Comparison of ENCODE assay signal across 22 cellular contexts in the genomic region with DNA sequence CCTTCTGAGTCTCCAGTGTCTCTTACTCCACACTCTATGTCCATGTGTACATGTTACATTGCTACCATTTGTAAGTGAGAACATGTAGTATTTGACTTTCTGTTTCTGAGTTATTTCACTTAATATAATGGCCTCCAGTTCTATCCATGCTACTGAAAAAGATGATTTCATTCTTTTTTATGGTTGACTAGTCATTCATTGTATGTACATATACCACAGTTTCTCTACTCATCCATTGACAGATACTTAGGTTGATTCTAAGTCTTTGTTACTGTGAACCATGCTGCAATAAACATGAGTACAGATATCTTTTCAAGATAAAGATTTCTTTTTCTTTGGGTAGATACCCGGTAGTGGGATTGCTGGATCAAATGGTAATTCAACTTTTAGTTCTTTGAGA.
DNase-seq lines count a peak whose midpoint lies in the region; ATAC-seq, FAIRE-seq and TF ChIP-seq lines count a peak whose summit lies in the region.
"Had no signal": no experiment of that assay in that cellular context is flagged by ENCODE, and none has a peak within 500 bp of the region (broad histone marks: within the 10 kb centered on the region; RNA-seq: fewer than 3 reads in every experiment).

No MANE protein-coding gene starts in this region.

- RAD21 ChIA-PET in GM12878 (lab: Charles Lee; ENCODE audit: unreplicated experiment): no interaction called here

- H3K27ac Mint-ChIP-seq in activated CD4-positive, alpha-beta T cell treated with anti-CD3 and anti-CD28 coated beads, Interleukin-2, amount 10 ng/mL, durations not matched to agents 24 days and 14 days: peak overlapping the region; percentile 14
- no peak overlapping the region for H3K27ac Mint-ChIP-seq in stimulated activated naive CD8-positive, alpha-beta T cell treated with anti-CD3 and anti-CD28 coated beads, Interleukin-15, amount 100 ng/mL, for 72 hours

- DNase-seq in activated CD4-positive, alpha-beta T cell treated with anti-CD3 and anti-CD28 coated beads, Interleukin-2, amount 10 ng/mL, durations not matched to agents 24 days and 14 days: no peak
- no peak for DNase-seq in activated CD4-positive, alpha-beta T cell treated with anti-CD3 and anti-CD28 coated beads for 1 hour
- no peak for DNase-seq in stimulated activated naive CD8-positive, alpha-beta T cell treated with anti-CD3 and anti-CD28 coated beads, Interleukin-15, amount 100 ng/mL, for 72 hours
- DNase-seq in stimulated activated naive CD8-positive, alpha-beta T cell treated with anti-CD3 and anti-CD28 coated beads, Interleukin-15, Interleukin-2, amounts not matched to agents 100 U/mL and 50 U/mL, for 24 hours: no peak
- DNase-seq in GM12878 (ENCODE audit: low read depth, low spot score) (no peak), DMS53 (lab: John Stamatoyannopoulos, UW) (no peak)
- DNase-seq in stimulated activated naive CD4-positive, alpha-beta T cell (lab: John Stamatoyannopoulos, UW): no peak
- DNase-seq: 8988T, ACHN, Karpas-422, NCI-H1092, NCI-H1417 treated with DMSO at 0.1 percent for 48 hours, NCI-H1694 treated with DMSO at 0.1 percent for 48 hours, NCI-H2081, NCI-H2227 treated with DMSO at 0.1 percent for 48 hours, NCI-H526 treated with DMSO at 0.1 percent for 48 hours, PC-9, SJCRH30 had no signal

- intact Hi-C loops in activated CD4-positive, alpha-beta T cell treated with anti-CD3 and anti-CD28 coated beads, Interleukin-2, amount 10 ng/mL, durations not matched to agents 24 days and 14 days (cut with micrococcal nuclease): no loop called here
- intact Hi-C loops in GM12878 (cut with micrococcal nuclease; ENCODE audit: unreplicated experiment): no loop called here

- H3K9ac ChIP-seq in GM12878 (ENCODE audit: control insufficient read depth, insufficient read depth, low read length): no peak overlapping the region

- H3K4me1 ChIP-seq in GM12878 (ENCODE audit: control insufficient read depth, insufficient read depth, low read length): peaks cover 26% of the 10 kb centered on the region

- peaks cover 22% of the 10 kb centered on the region for H3K36me3 Mint-ChIP-seq in activated CD4-positive, alpha-beta T cell treated with anti-CD3 and anti-CD28 coated beads, Interleukin-2, amount 10 ng/mL, durations not matched to agents 24 days and 14 days (ENCODE audit: low read depth)

- peaks cover 53% of the 10 kb centered on the region for H3K4me1 Mint-ChIP-seq in activated CD4-positive, alpha-beta T cell treated with anti-CD3 and anti-CD28 coated beads, Interleukin-2, amount 10 ng/mL, durations not matched to agents 24 days and 14 days
- peaks cover 44% of the 10 kb centered on the region for H3K4me1 Mint-ChIP-seq in stimulated activated naive CD8-positive, alpha-beta T cell treated with anti-CD3 and anti-CD28 coated beads, Interleukin-15, amount 100 ng/mL, for 72 hours

- FAIRE-seq in GM12878 (lab: Jason Lieb, UNC): no peak
- FAIRE-seq: D721Med, H54, HepG2 had no signal

- H3K4me2 ChIP-seq in GM12878 (ENCODE audit: control insufficient read depth, insufficient read depth): no peak overlapping the region
- H3K4me2 ChIP-seq: PC-9 had no signal

- peaks cover 16% of the 10 kb centered on the region for H3K9me3 Mint-ChIP-seq in activated CD4-positive, alpha-beta T cell treated with anti-CD3 and anti-CD28 coated beads, Interleukin-2, amount 10 ng/mL, durations not matched to agents 24 days and 14 days
- peaks cover 18 to 25% of the 10 kb centered on the region in 2 donors for H3K9me3 Mint-ChIP-seq in stimulated activated naive CD8-positive, alpha-beta T cell treated with anti-CD3 and anti-CD28 coated beads, Interleukin-15, amount 100 ng/mL, for 72 hours

- no peak for TF ChIP-seq RAD21 in GM12878 (IDR thresholded peaks at IDR 0.05; ENCODE audit: insufficient read depth, low read depth, low read length)

- no peak for TF ChIP-seq POLR2A in GM12878 (IDR thresholded peaks at IDR 0.05; ENCODE audit: low read depth, low read length)

- H3K4me3 Mint-ChIP-seq in activated CD4-positive, alpha-beta T cell treated with anti-CD3 and anti-CD28 coated beads, Interleukin-2, amount 10 ng/mL, durations not matched to agents 24 days and 14 days: no peak overlapping the region
- no peak overlapping the region for H3K4me3 Mint-ChIP-seq in stimulated activated naive CD8-positive, alpha-beta T cell treated with anti-CD3 and anti-CD28 coated beads, Interleukin-15, amount 100 ng/mL, for 72 hours

- ATAC-seq in stimulated activated naive CD8-positive, alpha-beta T cell treated with anti-CD3 and anti-CD28 coated beads, Interleukin-15, amount 100 ng/mL, for 72 hours: peak; percentile 72
- no peak for ATAC-seq in stimulated activated naive CD8-positive, alpha-beta T cell treated with anti-CD3 and anti-CD28 coated beads, Interleukin-15, Interleukin-2, amounts not matched to agents 100 U/mL and 50 U/mL, for 24 hours
- ATAC-seq in GM12878: peak; percentile 56
- ATAC-seq: HepG2, Right ventricle myocardium inferior had no signal

- BruUV-seq in GM12878 (replicated peaks; lab: Mats Ljungman, UMichigan): no TSS peak

- no peaks in the 10 kb centered on the region; the same call in 2 of the 3 replicates for H3K9me3 ChIP-seq in GM12878 (replicated peaks; ENCODE audit: control insufficient read depth, insufficient read depth, low read length)
- H3K9me3 ChIP-seq: SJCRH30 had no signal

- 94% methylated on average over 1 of the region's 1 CpG for WGBS in GM12878 (ENCODE audit: insufficient coverage, insufficient replicate concordance, low lambda C conversion rate, missing lambda C conversion rate)

- CTCF ChIA-PET in GM12878 (lab: Yijun Ruan, JAX): no interaction called here

- in situ Hi-C loops in GM12878 (cut with MboI): loop anchor here (10.0 to 25.0 kb wide), 3 partner anchors 131 to 1849 kb away; partner anchors contain the start of genes RGMB and RIOK2

- no peak overlapping the region for H3K4me3 ChIP-seq in GM12878
- H3K4me3 ChIP-seq: PC-9, SJCRH30 had no signal

- no peak for TF ChIP-seq EP300 in GM12878 (IDR thresholded peaks at IDR 0.05; ENCODE audit: borderline replicate concordance in 1 of 2, control insufficient read depth in 1 of 2, low read depth in 2 of 2, low read length in 2 of 2)

- H3K36me3 ChIP-seq in GM12878 (ENCODE audit: control insufficient read depth in 2 of 2, insufficient read depth in 2 of 2, low read length in 1 of 2): no peaks in the 10 kb centered on the region
- H3K36me3 ChIP-seq: SJCRH30 had no signal

- no peaks in the 10 kb centered on the region for H3K79me2 ChIP-seq in GM12878 (ENCODE audit: control insufficient read depth, insufficient read depth, low read length)

- SMC1A ChIA-PET in GM12878 (lab: Charles Lee; ENCODE audit: uncharacterized antibody, unreplicated experiment): interaction anchor here (1.4 kb wide), 1 partner anchor 9 kb away, joined by 5 read pairs; no protein-coding TSS in a partner anchor

- H2AFZ ChIP-seq in GM12878 (ENCODE audit: control insufficient read depth, low read depth, low read length): no peak overlapping the region
- H2AFZ ChIP-seq: PC-9 had no signal

- POLR2A ChIA-PET in GM12878 (lab: Charles Lee): no interaction called here

- TF ChIP-seq CTCF in GM12878 (IDR thresholded peaks at IDR 0.05 in 2 of 3, conservative IDR thresholded peaks at IDR 0.05 in 1 of 3; ENCODE audit: control insufficient read depth in 2 of 3, extremely low read depth in 1 of 3, insufficient read depth in 1 of 3, low read depth in 3 of 3, low read length in 3 of 3): no peak

- no peaks in the 10 kb centered on the region for H4K20me1 ChIP-seq in GM12878 (ENCODE audit: control insufficient read depth, insufficient read depth)

- no peaks in the 10 kb centered on the region for H3K27me3 ChIP-seq in GM12878 (replicated peaks in 1 of 2; ENCODE audit: control insufficient read depth in 2 of 2, insufficient read depth in 2 of 2, low read length in 1 of 2)
- H3K27me3 ChIP-seq: SJCRH30 had no signal

- H3K27me3 Mint-ChIP-seq in activated CD4-positive, alpha-beta T cell treated with anti-CD3 and anti-CD28 coated beads, Interleukin-2, amount 10 ng/mL, durations not matched to agents 24 days and 14 days: peaks cover 5% of the 10 kb centered on the region
- H3K27me3 Mint-ChIP-seq in stimulated activated naive CD8-positive, alpha-beta T cell treated with anti-CD3 and anti-CD28 coated beads, Interleukin-15, amount 100 ng/mL, for 72 hours: no peaks in the 10 kb centered on the region

- H3K27ac ChIP-seq in GM12878 (ENCODE audit: control insufficient read depth, insufficient read depth): no peak overlapping the region
- H3K27ac ChIP-seq: PC-9, SJCRH30 had no signal

TF ChIP-seq in GM12878, 131 proteins besides CTCF, POLR2A, EP300 and RAD21:
- TF ChIP-seq SREBF1 (IDR thresholded peaks at IDR 0.05; ENCODE audit: low read length) (no peak), RUNX3 (IDR thresholded peaks at IDR 0.05; ENCODE audit: low read length) (peak; percentile 27; the same call in 1 of the 2 replicates)
